Comparison of ENCODE assay signal across 19 cellular contexts in the genomic region with DNA sequence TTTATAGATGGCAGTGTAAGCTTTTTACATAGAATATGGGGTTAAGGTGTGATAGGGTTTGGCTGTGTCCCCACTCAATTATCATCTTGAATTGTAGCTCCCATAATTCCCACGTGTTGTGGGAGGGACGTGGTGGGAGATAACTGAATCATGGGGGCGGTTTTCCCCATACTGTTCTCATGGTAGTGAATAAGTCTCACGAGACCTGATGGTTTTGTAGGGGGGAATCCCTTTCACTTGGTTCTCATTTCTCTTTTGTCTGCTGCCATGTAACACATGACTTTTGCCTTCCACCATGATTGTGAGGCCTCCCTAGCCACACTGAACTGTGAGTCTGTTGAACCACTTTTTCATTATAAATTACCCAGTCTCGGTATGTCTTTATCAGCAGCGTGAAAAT.
DNase-seq lines count a peak whose midpoint lies in the region; ATAC-seq, FAIRE-seq and TF ChIP-seq lines count a peak whose summit lies in the region.
"Had no signal": no experiment of that assay in that cellular context is flagged by ENCODE, and none has a peak within 500 bp of the region (broad histone marks: within the 10 kb centered on the region; RNA-seq: fewer than 3 reads in every experiment).

No MANE protein-coding gene starts in this region.

- no peak overlapping the region for H3K4me3 Mint-ChIP-seq in activated naive CD4-positive, alpha-beta T cell treated with anti-CD3 and anti-CD28 coated beads for 36 hours
- no peak overlapping the region for H3K4me3 Mint-ChIP-seq in activated naive CD4-positive, alpha-beta T cell treated with anti-CD3 and anti-CD28 coated beads, Interleukin-2, amount 10 ng/mL, durations not matched to agents 7 days and 5 days
- H3K4me3 Mint-ChIP-seq in activated CD8-positive, alpha-beta T cell treated with anti-CD3 and anti-CD28 coated beads for 36 hours, result no peak overlapping the region
- H3K4me3 Mint-ChIP-seq in stimulated activated effector memory CD8-positive, alpha-beta T cell treated with anti-CD3 and anti-CD28 coated beads, Interleukin-12 subunit alpha, Interleukin-12 subunit beta, amount 100 ng/mL, for 72 hours, result peak overlapping the region; percentile 35
- H3K4me3 Mint-ChIP-seq: H9, IgD-negative memory B cell had no signal

- H3K4me1 Mint-ChIP-seq in activated naive CD4-positive, alpha-beta T cell treated with anti-CD3 and anti-CD28 coated beads for 36 hours (ENCODE audit: low read depth), result peaks cover 50% of the 10 kb centered on the region
- H3K4me1 Mint-ChIP-seq in activated naive CD4-positive, alpha-beta T cell treated with anti-CD3 and anti-CD28 coated beads, Interleukin-2, amount 10 ng/mL, durations not matched to agents 7 days and 5 days, result peaks cover 80% of the 10 kb centered on the region
- H3K4me1 Mint-ChIP-seq in activated CD8-positive, alpha-beta T cell treated with anti-CD3 and anti-CD28 coated beads for 36 hours (ENCODE audit: low read depth), result peaks cover 55% of the 10 kb centered on the region
- peaks cover 76% of the 10 kb centered on the region for H3K4me1 Mint-ChIP-seq in stimulated activated effector memory CD8-positive, alpha-beta T cell treated with anti-CD3 and anti-CD28 coated beads, Interleukin-12 subunit alpha, Interleukin-12 subunit beta, amount 100 ng/mL, for 72 hours

- H3K36me3 Mint-ChIP-seq in activated naive CD4-positive, alpha-beta T cell treated with anti-CD3 and anti-CD28 coated beads for 36 hours (ENCODE audit: low read depth), result peaks cover 4% of the 10 kb centered on the region
- H3K36me3 Mint-ChIP-seq in activated naive CD4-positive, alpha-beta T cell treated with anti-CD3 and anti-CD28 coated beads, Interleukin-2, amount 10 ng/mL, durations not matched to agents 7 days and 5 days, result peaks cover 84% of the 10 kb centered on the region
- H3K36me3 Mint-ChIP-seq in activated CD8-positive, alpha-beta T cell treated with anti-CD3 and anti-CD28 coated beads for 36 hours (ENCODE audit: low read depth), result peaks cover 31% of the 10 kb centered on the region
- peaks cover 13% of the 10 kb centered on the region for H3K36me3 Mint-ChIP-seq in stimulated activated effector memory CD8-positive, alpha-beta T cell treated with anti-CD3 and anti-CD28 coated beads, Interleukin-12 subunit alpha, Interleukin-12 subunit beta, amount 100 ng/mL, for 72 hours

- POLR2A ChIA-PET in activated CD8-positive, alpha-beta T cell treated with anti-CD3 and anti-CD28 coated beads for 36 hours (lab: Charles Lee), result no interaction called here

- H3K27me3 Mint-ChIP-seq in activated naive CD4-positive, alpha-beta T cell treated with anti-CD3 and anti-CD28 coated beads for 36 hours (ENCODE audit: low read depth), result no peaks in the 10 kb centered on the region
- H3K27me3 Mint-ChIP-seq in activated naive CD4-positive, alpha-beta T cell treated with anti-CD3 and anti-CD28 coated beads, Interleukin-2, amount 10 ng/mL, durations not matched to agents 7 days and 5 days, result no peaks in the 10 kb centered on the region
- no peaks in the 10 kb centered on the region for H3K27me3 Mint-ChIP-seq in activated CD8-positive, alpha-beta T cell treated with anti-CD3 and anti-CD28 coated beads for 36 hours

- peak; percentile 9 for DNase-seq in activated naive CD4-positive, alpha-beta T cell treated with anti-CD3 and anti-CD28 coated beads for 36 hours
- DNase-seq in activated naive CD4-positive, alpha-beta T cell treated with anti-CD3 and anti-CD28 coated beads, Interleukin-2, amount 10 ng/mL, durations not matched to agents 7 days and 5 days, result no peak
- no peak for DNase-seq in HTR-8/SVneo (ENCODE audit: insufficient read length, low spot score)
- DNase-seq in activated CD8-positive, alpha-beta T cell treated with anti-CD3 and anti-CD28 coated beads for 36 hours, result peak; percentile 17
- no peak for DNase-seq in stimulated activated effector memory CD8-positive, alpha-beta T cell treated with anti-CD3 and anti-CD28 coated beads, Interleukin-12 subunit alpha, Interleukin-12 subunit beta, amount 100 ng/mL, for 72 hours (ENCODE audit: low spot score in 2 of 2)
- no peak for DNase-seq in NK-92 (lab: John Stamatoyannopoulos, UW; ENCODE audit: unreplicated experiment)
- DNase-seq: COR-L47, DMS 273 treated with DMSO at 0.1 percent for 48 hours, GDM1, H9, Karpas-422, NCI-H1417 treated with DMSO at 0.1 percent for 48 hours, NCI-H187 treated with DMSO at 0.1 percent for 48 hours, NCI-H2227 treated with DMSO at 0.1 percent for 48 hours, NCI-H524, NCI-H82 had no signal

- FAIRE-seq in HTR-8/SVneo (lab: Jason Lieb, UNC), result peak; percentile 55
- FAIRE-seq: GM19239 had no signal

- peaks cover 5% of the 10 kb centered on the region for H3K9me3 Mint-ChIP-seq in activated naive CD4-positive, alpha-beta T cell treated with anti-CD3 and anti-CD28 coated beads for 36 hours
- peaks cover 57% of the 10 kb centered on the region for H3K9me3 Mint-ChIP-seq in activated naive CD4-positive, alpha-beta T cell treated with anti-CD3 and anti-CD28 coated beads, Interleukin-2, amount 10 ng/mL, durations not matched to agents 7 days and 5 days
- H3K9me3 Mint-ChIP-seq in activated CD8-positive, alpha-beta T cell treated with anti-CD3 and anti-CD28 coated beads for 36 hours, result peaks cover 34% of the 10 kb centered on the region
- peaks cover 17% of the 10 kb centered on the region for H3K9me3 Mint-ChIP-seq in stimulated activated effector memory CD8-positive, alpha-beta T cell treated with anti-CD3 and anti-CD28 coated beads, Interleukin-12 subunit alpha, Interleukin-12 subunit beta, amount 100 ng/mL, for 72 hours
- H3K9me3 Mint-ChIP-seq: H9 had no signal

- no peak for TF ChIP-seq CTCF in activated CD8-positive, alpha-beta T cell treated with anti-CD3 and anti-CD28 coated beads for 36 hours (IDR thresholded peaks at IDR 0.05)

- no peak for ATAC-seq in activated CD8-positive, alpha-beta T cell treated with anti-CD3 and anti-CD28 coated beads for 36 hours
- ATAC-seq in stimulated activated effector memory CD8-positive, alpha-beta T cell treated with anti-CD3 and anti-CD28 coated beads, Interleukin-12 subunit alpha, Interleukin-12 subunit beta, amount 100 ng/mL, for 72 hours, result peak; percentile 24
- ATAC-seq in HG03460 (IDR thresholded peaks at IDR 0.05; ENCODE audit: unreplicated experiment), result no peak

- no peak overlapping the region for H3K27ac Mint-ChIP-seq in activated naive CD4-positive, alpha-beta T cell treated with anti-CD3 and anti-CD28 coated beads for 36 hours
- H3K27ac Mint-ChIP-seq in activated naive CD4-positive, alpha-beta T cell treated with anti-CD3 and anti-CD28 coated beads, Interleukin-2, amount 10 ng/mL, durations not matched to agents 7 days and 5 days, result no peak overlapping the region
- H3K27ac Mint-ChIP-seq in activated CD8-positive, alpha-beta T cell treated with anti-CD3 and anti-CD28 coated beads for 36 hours, result peak overlapping the region; percentile 60
- peak overlapping the region; percentile 90 for H3K27ac Mint-ChIP-seq in stimulated activated effector memory CD8-positive, alpha-beta T cell treated with anti-CD3 and anti-CD28 coated beads, Interleukin-12 subunit alpha, Interleukin-12 subunit beta, amount 100 ng/mL, for 72 hours
- H3K27ac Mint-ChIP-seq: IgD-negative memory B cell had no signal

- CTCF ChIA-PET in activated naive CD4-positive, alpha-beta T cell treated with anti-CD3 and anti-CD28 coated beads for 36 hours (lab: Charles Lee), result interaction anchor here (1.5 kb wide), 1 partner anchor 14 kb away, joined by 3 read pairs; no protein-coding TSS in a partner anchor
- CTCF ChIA-PET in activated naive CD4-positive, alpha-beta T cell treated with anti-CD3 and anti-CD28 coated beads, Interleukin-2, amount 10 ng/mL, durations not matched to agents 7 days and 5 days (lab: Charles Lee), result interaction anchor here (0.5 kb wide), 1 partner anchor 51 kb away, joined by 3 read pairs; no protein-coding TSS in a partner anchor
- CTCF ChIA-PET in activated CD8-positive, alpha-beta T cell treated with anti-CD3 and anti-CD28 coated beads for 36 hours (lab: Charles Lee), result no interaction called here

- intact Hi-C loops in activated naive CD4-positive, alpha-beta T cell treated with anti-CD3 and anti-CD28 coated beads for 36 hours (cut with micrococcal nuclease), result loop anchor here (2.0 to 5.0 kb wide), 2 partner anchors 64 to 669 kb away; partner anchors contain the start of gene RGS2
- intact Hi-C loops in activated CD8-positive, alpha-beta T cell treated with anti-CD3 and anti-CD28 coated beads for 36 hours (cut with micrococcal nuclease), result no loop called here

Comparison
In these comparisons a context has a peak if more than half of its experiments do, and no peak if none do; other contexts are left out.
1. DNase-seq: peak in activated naive CD4-positive, alpha-beta T cell treated with anti-CD3 and anti-CD28 coated beads for 36 hours (single experiment) and activated CD8-positive, alpha-beta T cell treated with anti-CD3 and anti-CD28 coated beads for 36 hours (single experiment); none in activated naive CD4-positive, alpha-beta T cell treated with anti-CD3 and anti-CD28 coated beads, Interleukin-2, amount 10 ng/mL, durations not matched to agents 7 days and 5 days (single experiment), HTR-8/SVneo (single experiment), stimulated activated effector memory CD8-positive, alpha-beta T cell treated with anti-CD3 and anti-CD28 coated beads, Interleukin-12 subunit alpha, Interleukin-12 subunit beta, amount 100 ng/mL, for 72 hours (0 of 2) and NK-92 (single experiment).
2. H3K27ac Mint-ChIP-seq: peak in activated CD8-positive, alpha-beta T cell treated with anti-CD3 and anti-CD28 coated beads for 36 hours (single experiment) and stimulated activated effector memory CD8-positive, alpha-beta T cell treated with anti-CD3 and anti-CD28 coated beads, Interleukin-12 subunit alpha, Interleukin-12 subunit beta, amount 100 ng/mL, for 72 hours (single experiment); none in activated naive CD4-positive, alpha-beta T cell treated with anti-CD3 and anti-CD28 coated beads for 36 hours (single experiment) and activated naive CD4-positive, alpha-beta T cell treated with anti-CD3 and anti-CD28 coated beads, Interleukin-2, amount 10 ng/mL, durations not matched to agents 7 days and 5 days (single experiment).